In the genomic region with DNA sequence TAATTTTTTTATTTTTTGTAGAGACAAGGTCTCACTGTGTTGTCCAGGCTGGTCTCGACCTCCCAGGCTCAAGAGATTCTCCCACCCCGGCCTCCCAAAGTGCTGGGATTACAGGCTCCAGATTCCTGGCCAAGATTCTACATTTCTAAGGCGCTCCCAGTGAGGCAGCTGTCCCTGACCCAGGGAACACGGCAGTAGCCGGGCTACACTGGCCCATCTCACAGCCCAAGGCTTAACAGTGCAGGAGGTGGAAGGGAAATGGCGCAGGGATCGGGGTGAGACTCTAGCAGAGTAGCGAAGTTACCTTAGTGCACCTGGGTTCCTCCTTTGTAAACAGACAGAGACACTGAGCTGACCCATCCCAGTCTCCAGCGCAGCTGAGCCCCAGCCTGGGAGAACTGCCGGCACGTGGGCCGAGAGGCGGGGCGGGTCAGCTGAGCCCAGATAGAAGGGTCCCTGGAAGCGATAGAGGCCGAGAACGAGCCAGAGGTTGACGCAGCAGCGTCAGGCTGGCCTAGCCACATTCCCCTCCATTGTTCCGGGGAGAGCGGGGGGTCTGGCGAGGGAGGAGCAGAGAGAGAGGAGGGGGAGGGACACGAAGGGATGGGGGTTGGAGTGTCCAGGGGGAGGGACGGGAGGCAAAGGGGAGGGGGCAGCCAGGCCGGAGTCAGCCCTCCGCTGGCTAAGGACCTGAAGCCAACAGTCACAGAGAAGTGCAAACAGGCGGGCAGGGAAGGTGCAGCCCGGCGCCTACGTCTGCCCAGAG, we compare ENCODE assay signal across 3 cellular contexts.
TF ChIP-seq lines count a peak whose summit lies in the region.

No MANE protein-coding gene starts in this region.

TF ChIP-seq in SK-N-SH, 30 proteins besides CTCF, POLR2A, EP300 and RAD21:
- TF ChIP-seq POLR2AphosphoS5 (IDR thresholded peaks at IDR 0.05; ENCODE audit: low read depth, low read length), result no peak
- TF ChIP-seq MEF2A (IDR thresholded peaks at IDR 0.05; ENCODE audit: borderline replicate concordance, low read depth), result no peak
- no peak for TF ChIP-seq GABPA (IDR thresholded peaks at IDR 0.05; ENCODE audit: low read depth)
- no peak for TF ChIP-seq RCOR1 (IDR thresholded peaks at IDR 0.05; ENCODE audit: low read length)
- peak; percentile 23 for TF ChIP-seq CHD2 (IDR thresholded peaks at IDR 0.05; ENCODE audit: low read length, partially characterized antibody)
- no peak for TF ChIP-seq TCF12 (IDR thresholded peaks at IDR 0.05)
- no peak for TF ChIP-seq TAF1 (IDR thresholded peaks at IDR 0.05; ENCODE audit: borderline replicate concordance, low read depth, low read length)
- no peak for TF ChIP-seq NRF1 (IDR thresholded peaks at IDR 0.05; ENCODE audit: low read depth, low read length)
- no peak for TF ChIP-seq NFIC (IDR thresholded peaks at IDR 0.05; ENCODE audit: borderline replicate concordance)
- no peak for TF ChIP-seq RFX5 (IDR thresholded peaks at IDR 0.05; ENCODE audit: low read length)
- TF ChIP-seq, protein P1, sequence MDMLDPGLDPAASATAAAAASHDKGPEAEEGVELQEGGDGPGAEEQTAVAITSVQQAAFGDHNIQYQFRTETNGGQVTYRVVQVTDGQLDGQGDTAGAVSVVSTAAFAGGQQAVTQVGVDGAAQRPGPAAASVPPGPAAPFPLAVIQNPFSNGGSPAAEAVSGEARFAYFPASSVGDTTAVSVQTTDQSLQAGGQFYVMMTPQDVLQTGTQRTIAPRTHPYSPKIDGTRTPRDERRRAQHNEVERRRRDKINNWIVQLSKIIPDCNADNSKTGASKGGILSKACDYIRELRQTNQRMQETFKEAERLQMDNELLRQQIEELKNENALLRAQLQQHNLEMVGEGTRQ (IDR thresholded peaks at IDR 0.05; ENCODE audit: borderline replicate concordance, low read depth, low read length), result peak; percentile 28; the same call in 1 of the 2 replicates
- TF ChIP-seq EZH2phosphoT487 (IDR thresholded peaks at IDR 0.05; ENCODE audit: borderline replicate concordance, low read depth), result no peak
- TF ChIP-seq MXI1 (IDR thresholded peaks at IDR 0.05; ENCODE audit: low read depth, low read length), result peak; percentile 91

TF ChIP-seq in SK-N-SH treated with all-trans-retinoic acid at 6 μM for 48 hours, 23 proteins besides CTCF, POLR2A, EP300 and RAD21:
- no peak for TF ChIP-seq ZFP3 (CRISPR knock-in tag; IDR thresholded peaks at IDR 0.05)
- TF ChIP-seq, protein P2, sequence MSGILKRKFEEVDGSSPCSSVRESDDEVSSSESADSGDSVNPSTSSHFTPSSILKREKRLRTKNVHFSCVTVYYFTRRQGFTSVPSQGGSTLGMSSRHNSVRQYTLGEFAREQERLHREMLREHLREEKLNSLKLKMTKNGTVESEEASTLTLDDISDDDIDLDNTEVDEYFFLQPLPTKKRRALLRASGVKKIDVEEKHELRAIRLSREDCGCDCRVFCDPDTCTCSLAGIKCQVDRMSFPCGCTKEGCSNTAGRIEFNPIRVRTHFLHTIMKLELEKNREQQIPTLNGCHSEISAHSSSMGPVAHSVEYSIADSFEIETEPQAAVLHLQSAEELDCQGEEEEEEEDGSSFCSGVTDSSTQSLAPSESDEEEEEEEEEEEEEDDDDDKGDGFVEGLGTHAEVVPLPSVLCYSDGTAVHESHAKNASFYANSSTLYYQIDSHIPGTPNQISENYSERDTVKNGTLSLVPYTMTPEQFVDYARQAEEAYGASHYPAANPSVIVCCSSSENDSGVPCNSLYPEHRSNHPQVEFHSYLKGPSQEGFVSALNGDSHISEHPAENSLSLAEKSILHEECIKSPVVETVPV (CRISPR knock-in tag; IDR thresholded peaks at IDR 0.05), result no peak
- no peak for TF ChIP-seq ZNF8 (CRISPR knock-in tag; IDR thresholded peaks at IDR 0.05)
- TF ChIP-seq ZNF565 (CRISPR knock-in tag; conservative IDR thresholded peaks at IDR 0.05; ENCODE audit: low read depth), result no peak
- TF ChIP-seq GLIS3 (CRISPR knock-in tag; IDR thresholded peaks at IDR 0.05), result no peak
- no peak for TF ChIP-seq ZFP30 (CRISPR knock-in tag; IDR thresholded peaks at IDR 0.05)
- TF ChIP-seq OSR1 (CRISPR knock-in tag; IDR thresholded peaks at IDR 0.05), result no peak
- TF ChIP-seq CSDC2 (CRISPR knock-in tag; IDR thresholded peaks at IDR 0.05), result no peak
- no peak for TF ChIP-seq CREB5 (CRISPR knock-in tag; IDR thresholded peaks at IDR 0.05; ENCODE audit: low read depth)
- no peak for TF ChIP-seq TSHZ2 (CRISPR knock-in tag; IDR thresholded peaks at IDR 0.05)
- no peak for TF ChIP-seq ARNTL (CRISPR knock-in tag; IDR thresholded peaks at IDR 0.05; ENCODE audit: borderline replicate concordance, low read depth)

TF ChIP-seq in GM12878, 131 proteins besides CTCF, POLR2A, EP300 and RAD21:
- no peak for TF ChIP-seq SMARCA5 (IDR thresholded peaks at IDR 0.05)
- no peak for TF ChIP-seq STAT1 (conservative IDR thresholded peaks at IDR 0.05)
- no peak for TF ChIP-seq EGR1 (IDR thresholded peaks at IDR 0.05; ENCODE audit: borderline replicate concordance in 1 of 2, low read depth in 2 of 2, low read length in 2 of 2)
- no peak for TF ChIP-seq NR2C2 (IDR thresholded peaks at IDR 0.05; ENCODE audit: borderline replicate concordance, control insufficient read depth, insufficient read length, low read depth)
- TF ChIP-seq RUNX3 (IDR thresholded peaks at IDR 0.05; ENCODE audit: low read length), result no peak
